Comparison of ENCODE assay signal across 8 cellular contexts in the genomic region with DNA sequence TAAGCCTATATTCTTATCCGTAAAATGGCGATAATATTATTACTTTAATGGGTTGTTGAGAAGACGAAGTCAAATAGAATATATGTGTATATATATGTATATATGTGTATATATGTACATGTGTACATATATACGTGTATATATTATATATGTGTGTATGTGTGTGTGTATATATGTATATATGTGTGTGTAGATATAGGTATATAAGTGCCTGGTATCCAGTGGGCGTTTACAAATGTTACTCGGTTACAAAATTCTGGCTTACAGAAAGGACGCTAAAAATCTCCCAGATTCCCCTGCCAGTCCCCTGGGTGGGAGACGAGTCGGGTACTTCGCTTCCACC. TPM values are rescaled to one million over a fixed set of nuclear protein-coding genes. Genes with fewer than 3 reads are reported as not detected.
DNase-seq lines count a peak whose midpoint lies in the region; ATAC-seq and TF ChIP-seq lines count a peak whose summit lies in the region.

No MANE protein-coding gene starts in this region.

- H3K27ac ChIP-seq in effector memory CD4-positive, alpha-beta T cell (ENCODE audit: insufficient read depth, low read length, poor library complexity, severe bottlenecking) = peak overlapping the region; percentile 55

- no peak for DNase-seq in Jurkat, Clone E6-1 (ENCODE audit: low read depth, low spot score)
- DNase-seq in effector memory CD4-positive, alpha-beta T cell = no peak
- DNase-seq in osteocyte (ENCODE audit: extremely low spot score, unreplicated experiment) (no peak), GM13977 (ENCODE audit: low spot score) (no peak), pons (ENCODE audit: low spot score) (no peak), SW480 (ENCODE audit: low spot score) (no peak), NCI-H1092 treated with DMSO at 0.1 percent for 48 hours (lab: John Stamatoyannopoulos, UW) (no peak)

- H3K4me1 ChIP-seq in effector memory CD4-positive, alpha-beta T cell (ENCODE audit: control insufficient read depth, insufficient read depth, low read length, poor library complexity, severe bottlenecking) = no peaks in the 10 kb centered on the region

- H3K4me1 Mint-ChIP-seq in osteocyte (ENCODE audit: unreplicated experiment) = peaks cover 14% of the 10 kb centered on the region

- TF ChIP-seq CTCF in osteocyte (IDR thresholded peaks at IDR 0.05) (no peak), GM13977 (IDR thresholded peaks at IDR 0.05; ENCODE audit: extremely low read depth, insufficient read depth, missing control alignments) (no peak)

- no peaks in the 10 kb centered on the region for H3K36me3 Mint-ChIP-seq in osteocyte (ENCODE audit: unreplicated experiment)

- H3K4me3 Mint-ChIP-seq in osteocyte (ENCODE audit: unreplicated experiment) = peak overlapping the region; percentile 98

- in situ Hi-C loops in GM13977 (cut with MboI; ENCODE audit: low pct_unique_long_range_greater_than_20kb, low sequenced_read_pairs, unreplicated experiment) = no loop called here

- peak; percentile 16 for ATAC-seq in GM19372 (IDR thresholded peaks at IDR 0.05; ENCODE audit: low read depth, unreplicated experiment)

- H3K27me3 Mint-ChIP-seq in osteocyte (ENCODE audit: unreplicated experiment) = peaks cover 30% of the 10 kb centered on the region

- peak overlapping the region; percentile 97 for H3K4me3 ChIP-seq in Jurkat, Clone E6-1 (ENCODE audit: low read length)
- peak overlapping the region; percentile 76 for H3K4me3 ChIP-seq in effector memory CD4-positive, alpha-beta T cell (ENCODE audit: insufficient read depth, low read depth, low read length, poor library complexity, severe bottlenecking)

- H3K27me3 ChIP-seq in effector memory CD4-positive, alpha-beta T cell (replicated peaks; ENCODE audit: control insufficient read depth, insufficient read depth, low read length, poor library complexity, severe bottlenecking) = no peaks in the 10 kb centered on the region

- H3K36me3 ChIP-seq in effector memory CD4-positive, alpha-beta T cell (ENCODE audit: control insufficient read depth, insufficient read depth, low read length) = no peaks in the 10 kb centered on the region

- no peaks in the 10 kb centered on the region for H3K9me3 Mint-ChIP-seq in osteocyte (ENCODE audit: unreplicated experiment)

- H3K27ac Mint-ChIP-seq in osteocyte (ENCODE audit: unreplicated experiment) = peak overlapping the region; percentile 91

- no peaks in the 10 kb centered on the region for H3K9me3 ChIP-seq in effector memory CD4-positive, alpha-beta T cell (ENCODE audit: control insufficient read depth, low read length)

RNA-seq across cellular contexts. Expression of a gene that starts 0.3 kb away (rescaled TPM):
- 103 TPM for polyA plus RNA-seq in Jurkat, Clone E6-1 (2012; ENCODE audit: insufficient read depth, insufficient read length)
- 23.6 and 23.8 TPM in 2 replicates for total RNA-seq in osteocyte
